Comparison of ENCODE assay signal across 8 cellular contexts in genomic region chr4:143514432-143514831, GRCh38. TPM values are rescaled to one million over a fixed set of nuclear protein-coding genes. Genes with fewer than 3 reads are reported as not detected.
DNase-seq lines count a peak whose midpoint lies in the region; ATAC-seq, FAIRE-seq and TF ChIP-seq lines count a peak whose summit lies in the region.

No MANE protein-coding gene starts in this region.

- DNase-seq in T follicular helper cell (ENCODE audit: low read depth) (peak; percentile 2), kidney (peak; percentile 77), AML-193 (lab: John Stamatoyannopoulos, UW) (no peak)
- DNase-seq in central memory CD8-positive, alpha-beta T cell (ENCODE audit: low spot score in 2 of 2): no peak

- FAIRE-seq in kidney (lab: Jason Lieb, UNC): no peak

- peaks cover 45% of the 10 kb centered on the region for H3K4me1 Mint-ChIP-seq in central memory CD8-positive, alpha-beta T cell

- 2% methylated on average over 18 of the region's 18 CpGs for WGBS in HUES64

- H3K9me2 ChIP-seq in DOHH2 (replicated peaks; ENCODE audit: control insufficient read depth, low read length): no peaks in the 10 kb centered on the region

- peak overlapping the region; percentile 80 for H3K27ac ChIP-seq in DOHH2 (ENCODE audit: low read depth, low read length)
- H3K27ac ChIP-seq in HUES64 (ENCODE audit: low read depth, low read length): peak overlapping the region; percentile 94
- H3K27ac ChIP-seq in kidney (ENCODE audit: low read depth in 2 of 2, low read length in 2 of 2): peak overlapping the region; percentile 94 to 98
- H3K27ac ChIP-seq in skin epidermis: peak overlapping the region in 20 of 21 experiments; percentile 86 to 99 (median 94)

- TF ChIP-seq CTCF in DOHH2 (IDR thresholded peaks at IDR 0.05; ENCODE audit: low read depth, low read length, poor library complexity, severe bottlenecking) (no peak), kidney (IDR thresholded peaks at IDR 0.05; ENCODE audit: borderline replicate concordance, extremely low read depth, insufficient read depth) (no peak)

- H3K36me3 ChIP-seq in DOHH2 (ENCODE audit: control insufficient read depth, low read length) (peaks cover 57% of the 10 kb centered on the region), HUES64 (ENCODE audit: insufficient read depth, low read length) (peaks cover 41% of the 10 kb centered on the region), kidney (ENCODE audit: control insufficient read depth in 1 of 2, insufficient read depth in 2 of 2, low read length in 2 of 2) (peaks cover 1 to 20% of the 10 kb centered on the region in 2 donors)

- H3K27me3 Mint-ChIP-seq in central memory CD8-positive, alpha-beta T cell: no peaks in the 10 kb centered on the region

- H3K9me3 ChIP-seq in DOHH2 (ENCODE audit: control insufficient read depth, insufficient read depth, low read length) (no peaks in the 10 kb centered on the region), HUES64 (ENCODE audit: insufficient read depth, low read depth, low read length) (no peaks in the 10 kb centered on the region), kidney (ENCODE audit: control insufficient read depth in 1 of 2, low read length in 2 of 2) (no peaks in the 10 kb centered on the region)

- H3K9me3 Mint-ChIP-seq in central memory CD8-positive, alpha-beta T cell: no peaks in the 10 kb centered on the region

- intact Hi-C loops in kidney (cut with DNase I): no loop called here

- peaks cover 38% of the 10 kb centered on the region for H3K4me1 ChIP-seq in DOHH2 (ENCODE audit: control insufficient read depth, low read length)
- peaks cover 13% of the 10 kb centered on the region for H3K4me1 ChIP-seq in HUES64 (ENCODE audit: insufficient read depth, low read length)
- peaks cover 2 to 3% of the 10 kb centered on the region in 2 donors for H3K4me1 ChIP-seq in kidney (ENCODE audit: control insufficient read depth in 1 of 2, insufficient read depth in 1 of 2, low read depth in 1 of 2, low read length in 2 of 2)

- H3K36me3 Mint-ChIP-seq in central memory CD8-positive, alpha-beta T cell (ENCODE audit: insufficient read depth): peaks cover 41% of the 10 kb centered on the region

- no peaks in the 10 kb centered on the region for H3K27me3 ChIP-seq in DOHH2 (ENCODE audit: control insufficient read depth, low read length)
- peaks cover 5% of the 10 kb centered on the region; the same call in 1 of the 2 replicates for H3K27me3 ChIP-seq in HUES64 (ENCODE audit: insufficient read depth, low read length)

- peak overlapping the region; percentile 86 for H3K4me2 ChIP-seq in DOHH2 (ENCODE audit: low read length)

- peak overlapping the region; percentile 99 for H3K27ac Mint-ChIP-seq in central memory CD8-positive, alpha-beta T cell (ENCODE audit: low read depth)

- ATAC-seq in central memory CD8-positive, alpha-beta T cell (replicated peaks; ENCODE audit: extremely low read depth, poor library complexity, severe bottlenecking): no peak
- ATAC-seq in HG03342 (IDR thresholded peaks at IDR 0.05; ENCODE audit: unreplicated experiment): no peak

- H4K20me1 ChIP-seq in DOHH2 (ENCODE audit: control insufficient read depth, insufficient read depth, low read depth, low read length): peaks cover 28% of the 10 kb centered on the region

- no peaks in the 10 kb centered on the region for H3F3A ChIP-seq in DOHH2 (ENCODE audit: control insufficient read depth, insufficient read depth)

- peak overlapping the region; percentile 96 for H3K4me3 Mint-ChIP-seq in central memory CD8-positive, alpha-beta T cell

- H3K4me3 ChIP-seq in DOHH2 (ENCODE audit: low read length) (peak overlapping the region; percentile 85), HUES64 (ENCODE audit: low read length) (peak overlapping the region; percentile 98), kidney (ENCODE audit: low read length in 2 of 2) (peak overlapping the region; percentile 94 to 96), skin epidermis (peak overlapping the region; percentile 67 to 94 (median 79))

- H3K9ac ChIP-seq in HUES64 (ENCODE audit: low read depth, low read length): peak overlapping the region; percentile 94
- H3K9ac ChIP-seq in kidney (ENCODE audit: low read length in 2 of 2): peak overlapping the region; percentile 95 to 98

- H3K79me2 ChIP-seq in DOHH2 (ENCODE audit: control insufficient read depth, low read length): peaks cover 60% of the 10 kb centered on the region

RNA-seq across cellular contexts. Expression of gene SMARCA5, which starts 0.9 kb away (rescaled TPM):
- 89.1 TPM for polyA plus RNA-seq in HUES64 (2013, experiment 1 of 2)
- 104 TPM for polyA plus RNA-seq in HUES64 (2013, experiment 2 of 2)
- total RNA-seq in kidney: 42.4 TPM
- 25.9 TPM for polyA plus RNA-seq in kidney (ENCODE audit: insufficient read depth, low read depth, low replicate concordance)

Comparison
In these comparisons a context has a peak if more than half of its experiments do, and no peak if none do; other contexts are left out.
1. DNase-seq: peak in T follicular helper cell (single experiment) and kidney (single experiment); none in central memory CD8-positive, alpha-beta T cell (0 of 2) and AML-193 (0 of 2).
2. Peak in every context shown above with its lines, with median percentiles within 50 percentile points of each other: H3K27ac ChIP-seq and H3K4me3 ChIP-seq.